Comparison of ENCODE assay signal across 15 cellular contexts in the genomic region with DNA sequence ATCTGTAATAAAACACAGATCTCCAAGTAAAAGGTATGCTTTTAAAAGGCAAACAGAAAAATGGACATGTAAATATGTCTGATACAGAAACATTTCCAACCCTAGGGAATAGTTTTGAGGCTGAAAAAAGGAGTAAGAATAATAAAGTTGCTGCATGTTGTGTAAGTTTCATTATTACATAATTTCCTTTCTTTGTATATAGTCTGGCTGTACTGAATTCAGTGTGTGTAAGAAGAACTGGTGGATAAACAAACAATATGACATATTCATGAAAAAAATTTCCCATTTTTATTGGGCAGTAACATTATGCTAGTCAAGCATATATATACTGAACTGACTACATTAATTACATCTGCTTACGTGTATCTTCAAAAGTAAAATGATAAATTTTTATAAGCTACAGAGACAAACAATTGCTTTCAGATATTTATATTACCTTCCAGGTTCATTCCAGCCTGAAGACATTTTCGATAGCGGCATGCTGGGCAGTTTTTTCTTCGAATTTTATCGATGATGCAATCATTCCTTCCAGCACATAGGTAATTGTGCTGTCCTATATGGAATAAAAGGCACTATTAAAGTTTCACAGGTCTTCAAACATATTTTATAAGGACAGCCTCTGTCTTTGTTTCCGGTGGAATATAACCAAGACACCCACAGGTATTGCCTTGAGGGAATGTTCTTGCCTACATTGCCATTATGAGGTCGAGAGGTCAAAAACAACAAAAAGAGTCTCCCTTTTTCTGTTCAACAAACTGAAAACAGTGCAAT.
A peak's percentile ranks its signal among the peaks of the same experiment; 100 is the strongest.
DNase-seq lines count a peak whose midpoint lies in the region; ATAC-seq and TF ChIP-seq lines count a peak whose summit lies in the region.
"Had no signal": no experiment of that assay in that cellular context is flagged by ENCODE, and none has a peak within 500 bp of the region (broad histone marks: within the 10 kb centered on the region; RNA-seq: fewer than 3 reads in every experiment).

No MANE protein-coding gene starts in this region.

- ATAC-seq in HG02885 (IDR thresholded peaks at IDR 0.05; ENCODE audit: poor library complexity, unreplicated experiment) = peak; percentile 37
- no peak for ATAC-seq in GM18519 (IDR thresholded peaks at IDR 0.05; ENCODE audit: low FRiP score, unreplicated experiment)
- ATAC-seq in GM19395 (IDR thresholded peaks at IDR 0.05; ENCODE audit: unreplicated experiment) = no peak
- ATAC-seq: CD8-positive, alpha-beta T cell; T-cell had no signal

- H3K27ac ChIP-seq in RWPE1 (no peak overlapping the region), epithelial cell of prostate (peak overlapping the region; percentile 78)
- H3K27ac ChIP-seq: thyroid gland had no signal

- H3K4me1 Mint-ChIP-seq in activated naive CD4-positive, alpha-beta T cell treated with anti-CD3 and anti-CD28 coated beads for 36 hours (ENCODE audit: low read depth) = peaks cover 45% of the 10 kb centered on the region
- H3K4me1 Mint-ChIP-seq: neural crest cell had no signal

- H3K4me3 ChIP-seq in skeletal muscle cell (ENCODE audit: low read depth, low read length) = no peak overlapping the region
- H3K4me3 ChIP-seq: HAP-1, thyroid gland had no signal

- intact Hi-C loops in activated naive CD4-positive, alpha-beta T cell treated with anti-CD3 and anti-CD28 coated beads for 36 hours (cut with micrococcal nuclease) = no loop called here

- POLR2A ChIA-PET in RWPE1 (lab: Yijun Ruan, JAX; ENCODE audit: low non-redundant PET) = no interaction called here

- no peak for TF ChIP-seq CTCF in RWPE1 (conservative IDR thresholded peaks at IDR 0.05; ENCODE audit: low read depth)

- CTCF ChIA-PET in RWPE1 (lab: Yijun Ruan, JAX) = no interaction called here
- CTCF ChIA-PET in activated naive CD4-positive, alpha-beta T cell treated with anti-CD3 and anti-CD28 coated beads for 36 hours (lab: Charles Lee) = no interaction called here

- H3K4me3 Mint-ChIP-seq in activated naive CD4-positive, alpha-beta T cell treated with anti-CD3 and anti-CD28 coated beads for 36 hours = no peak overlapping the region
- H3K4me3 Mint-ChIP-seq: brain; CD8-positive, alpha-beta T cell; neural crest cell; T-cell had no signal

- DNase-seq in RWPE1 (ENCODE audit: low spot score) (peak; percentile 16), epithelial cell of prostate (ENCODE audit: low read depth, low spot score) (no peak), skeletal muscle cell (ENCODE audit: low read depth) (peak; percentile 22), retina (no peak)
- no peak for DNase-seq in activated naive CD4-positive, alpha-beta T cell treated with anti-CD3 and anti-CD28 coated beads for 36 hours
- DNase-seq: activated CD4-positive, alpha-beta T cell treated with anti-CD3 and anti-CD28 coated beads, Interleukin-2, amount 50 U/mL, for 4 hours; CD8-positive, alpha-beta T cell; T-cell; thyroid gland had no signal

- no peak overlapping the region for H3K27ac Mint-ChIP-seq in activated naive CD4-positive, alpha-beta T cell treated with anti-CD3 and anti-CD28 coated beads for 36 hours
- H3K27ac Mint-ChIP-seq: brain; CD8-positive, alpha-beta T cell; T-cell had no signal

- no peaks in the 10 kb centered on the region for H3K27me3 Mint-ChIP-seq in activated naive CD4-positive, alpha-beta T cell treated with anti-CD3 and anti-CD28 coated beads for 36 hours (ENCODE audit: low read depth)
- H3K27me3 Mint-ChIP-seq: brain, T-cell had no signal

- peaks cover 6% of the 10 kb centered on the region for H3K9me3 Mint-ChIP-seq in activated naive CD4-positive, alpha-beta T cell treated with anti-CD3 and anti-CD28 coated beads for 36 hours

- peaks cover 59% of the 10 kb centered on the region for H3K36me3 Mint-ChIP-seq in activated naive CD4-positive, alpha-beta T cell treated with anti-CD3 and anti-CD28 coated beads for 36 hours (ENCODE audit: low read depth)

Comparison
In these comparisons a context has a peak if more than half of its experiments do, and no peak if none do; other contexts are left out.
1. DNase-seq: peak in RWPE1 (single experiment) and skeletal muscle cell (single experiment); none in epithelial cell of prostate (single experiment), retina (single experiment) and activated naive CD4-positive, alpha-beta T cell treated with anti-CD3 and anti-CD28 coated beads for 36 hours (single experiment).